ENCODE assay signal across 8 cellular contexts in genomic region chr17:7021993-7022778, GRCh38. TPM values are rescaled to one million over a fixed set of nuclear protein-coding genes. Genes with fewer than 3 reads are reported as not detected.
DNase-seq lines count a peak whose midpoint lies in the region; ATAC-seq and TF ChIP-seq lines count a peak whose summit lies in the region.

No MANE protein-coding gene starts in this region.

- 2% methylated on average over 53 of the region's 53 CpGs for WGBS in esophagus, 2 donors

- DNase-seq in NOMO-1 (lab: John Stamatoyannopoulos, UW; ENCODE audit: unreplicated experiment in 2 of 2) (peak; percentile 55 to 72), activated T-cell treated with anti-CD3 and anti-CD28 coated beads for 4 hours (peak; percentile 70)
- peak; percentile 35 to 72 (median 65) for DNase-seq in stimulated activated naive CD4-positive, alpha-beta T cell (lab: John Stamatoyannopoulos, UW)

- H3K27ac ChIP-seq in ACC112 (ENCODE audit: low read depth, low read length) (no peak overlapping the region), esophagus (ENCODE audit: low read depth in 2 of 2, low read length in 1 of 2) (peak overlapping the region; percentile 62 to 86), muscle layer of colon (ENCODE audit: low read depth, low read length) (peak overlapping the region; percentile 1)

- H3K36me3 ChIP-seq in ACC112 (ENCODE audit: insufficient read depth, low read length) (no peaks in the 10 kb centered on the region), esophagus (ENCODE audit: control insufficient read depth in 2 of 2, insufficient read depth in 2 of 2, low read length in 1 of 2) (no peaks in the 10 kb centered on the region), muscle layer of colon (ENCODE audit: insufficient read depth, low read length) (peaks cover 2% of the 10 kb centered on the region)

- H3K9ac ChIP-seq in muscle layer of colon (ENCODE audit: low read length) = no peak overlapping the region

- H3K9me3 ChIP-seq in esophagus (ENCODE audit: control insufficient read depth in 2 of 2, insufficient read depth in 1 of 2, low read depth in 1 of 2, low read length in 1 of 2) (no peaks in the 10 kb centered on the region), muscle layer of colon (ENCODE audit: low read length) (no peaks in the 10 kb centered on the region)

- H2AFZ ChIP-seq in ACC112 (ENCODE audit: low read length, unreplicated experiment) = no peak overlapping the region

- ATAC-seq in GM18505 (IDR thresholded peaks at IDR 0.05; ENCODE audit: unreplicated experiment) (peak; percentile 63), HG03354 (IDR thresholded peaks at IDR 0.05; ENCODE audit: poor library complexity, severe bottlenecking, unreplicated experiment) (peak; percentile 68)

- peak overlapping the region; percentile 65 for H3K4me3 ChIP-seq in ACC112 (ENCODE audit: low read depth, low read length)
- H3K4me3 ChIP-seq in esophagus (ENCODE audit: low read depth in 1 of 2, low read length in 2 of 2) = peak overlapping the region; percentile 5 to 25
- peak overlapping the region in 1 of 2 donors; percentile 38 for H3K4me3 ChIP-seq in muscle layer of colon (ENCODE audit: low read depth in 1 of 2, low read length in 2 of 2)

- H3K79me2 ChIP-seq in ACC112 (ENCODE audit: control insufficient read depth, insufficient read depth, low read length, unreplicated experiment) = no peaks in the 10 kb centered on the region

- peak; percentile 46 for TF ChIP-seq POLR2A in GM18505 (IDR thresholded peaks at IDR 0.05; ENCODE audit: borderline replicate concordance, extremely low read depth, insufficient read depth, insufficient read length)

- peaks cover 13% of the 10 kb centered on the region for H3K27me3 ChIP-seq in ACC112 (ENCODE audit: insufficient read depth, low read length)
- no peaks in the 10 kb centered on the region for H3K27me3 ChIP-seq in esophagus (ENCODE audit: control insufficient read depth in 1 of 2, insufficient read depth in 2 of 2, low read length in 2 of 2)
- peaks cover 10 to 31% of the 10 kb centered on the region in 2 donors for H3K27me3 ChIP-seq in muscle layer of colon (ENCODE audit: control insufficient read depth in 1 of 2, insufficient read depth in 2 of 2, low read length in 2 of 2)

- H3K4me1 ChIP-seq in ACC112 (ENCODE audit: control insufficient read depth, insufficient read depth, low read length, unreplicated experiment) (peaks cover 7% of the 10 kb centered on the region), esophagus (ENCODE audit: control insufficient read depth in 2 of 2, insufficient read depth in 2 of 2, low read length in 1 of 2) (peaks cover 3 to 13% of the 10 kb centered on the region in 2 donors), muscle layer of colon (ENCODE audit: insufficient read depth, low read length) (peaks cover 19% of the 10 kb centered on the region)

RNA-seq across cellular contexts. Expression of gene BCL6B, which starts 0.7 kb away (rescaled TPM):
- 1 to 10 TPM; 1.5 to 1.8 TPM for polyA plus RNA-seq in esophagus

RNA-seq across cellular contexts. Expression of gene RNASEK, which starts 9.8 kb away (rescaled TPM):
- 100 to 1,000 TPM; 216 to 253 TPM for polyA plus RNA-seq in esophagus

RNA-seq across cellular contexts. Expression of gene SLC16A13, which starts 13.6 kb away (rescaled TPM):
- 1 to 10 TPM; 4.8 TPM for polyA plus RNA-seq in esophagus

RNA-seq across cellular contexts. Expression of gene SLC16A11, which starts 21.7 kb away (rescaled TPM):
- polyA plus RNA-seq in esophagus = 1 to 10 TPM; 1.9 to 2.3 TPM

RNA-seq across cellular contexts. Expression of gene ALOX12, which starts 26.3 kb away (rescaled TPM):
- polyA plus RNA-seq in esophagus = 10 to 100 TPM; 54.4 to 66.5 TPM
